Comparison of ENCODE assay signal across 1 cellular context in the genomic region with DNA sequence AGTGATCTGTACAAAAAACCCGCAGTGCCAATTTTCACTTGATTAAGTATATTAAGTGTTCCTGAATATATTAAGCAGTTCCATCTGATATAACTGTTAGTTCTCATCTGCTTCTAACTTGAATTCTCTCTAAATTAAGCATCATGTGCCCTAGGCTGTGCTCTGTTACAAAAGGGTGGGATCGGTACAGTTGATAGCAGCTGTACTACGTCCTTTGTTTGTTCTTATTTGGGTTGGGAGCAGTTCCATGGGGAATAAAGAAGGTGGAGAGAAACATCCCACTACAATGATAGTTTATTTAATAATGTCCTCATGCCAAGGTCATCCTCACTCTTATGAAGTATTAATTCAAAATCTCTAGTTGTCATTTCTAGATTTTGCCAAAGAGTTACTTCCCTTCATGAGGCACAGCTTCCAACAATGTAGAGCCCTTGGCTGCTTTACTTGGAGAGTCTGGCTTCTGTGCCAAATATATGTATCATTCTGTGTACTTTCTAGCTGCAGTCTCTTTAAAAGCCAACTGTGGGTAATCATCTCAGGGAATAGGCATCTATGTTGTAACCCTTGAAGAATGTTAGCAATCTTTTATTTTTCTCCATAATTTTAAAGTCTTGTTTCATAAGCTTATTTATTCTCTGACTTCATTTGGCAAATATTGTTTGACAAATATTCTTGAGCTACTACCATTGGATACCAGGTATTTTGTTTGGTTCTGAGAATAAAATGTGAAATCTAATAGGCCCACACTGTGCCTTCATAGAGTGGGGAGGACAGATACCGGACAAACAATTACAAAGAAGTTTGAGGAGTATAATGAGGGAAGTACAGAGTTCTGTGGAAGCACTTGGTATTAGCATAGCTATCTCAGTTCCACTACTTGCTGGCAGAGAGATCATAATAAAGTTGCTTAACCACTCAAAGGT.
TF ChIP-seq lines count a peak whose summit lies in the region.

No MANE protein-coding gene starts in this region.

TF ChIP-seq in IMR-90, 13 proteins besides CTCF, POLR2A, EP300 and RAD21 (continued from another document):
- TF ChIP-seq, protein P1, sequence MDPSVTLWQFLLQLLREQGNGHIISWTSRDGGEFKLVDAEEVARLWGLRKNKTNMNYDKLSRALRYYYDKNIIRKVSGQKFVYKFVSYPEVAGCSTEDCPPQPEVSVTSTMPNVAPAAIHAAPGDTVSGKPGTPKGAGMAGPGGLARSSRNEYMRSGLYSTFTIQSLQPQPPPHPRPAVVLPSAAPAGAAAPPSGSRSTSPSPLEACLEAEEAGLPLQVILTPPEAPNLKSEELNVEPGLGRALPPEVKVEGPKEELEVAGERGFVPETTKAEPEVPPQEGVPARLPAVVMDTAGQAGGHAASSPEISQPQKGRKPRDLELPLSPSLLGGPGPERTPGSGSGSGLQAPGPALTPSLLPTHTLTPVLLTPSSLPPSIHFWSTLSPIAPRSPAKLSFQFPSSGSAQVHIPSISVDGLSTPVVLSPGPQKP (IDR thresholded peaks at IDR 0.05; ENCODE audit: borderline replicate concordance, low read depth, low read length): no peak
- TF ChIP-seq CEBPB (IDR thresholded peaks at IDR 0.05; ENCODE audit: low read depth, low read length) (peak; percentile 87), BHLHE40 (IDR thresholded peaks at IDR 0.05; ENCODE audit: low read depth, low read length) (no peak), SMC3 (IDR thresholded peaks at IDR 0.05; ENCODE audit: low read depth, low read length) (peak; percentile 3; the same call in 1 of the 2 replicates), RFX5 (IDR thresholded peaks at IDR 0.05; ENCODE audit: low read depth, low read length) (no peak), MXI1 (IDR thresholded peaks at IDR 0.05; ENCODE audit: borderline replicate concordance, low read depth, low read length) (no peak), CHD1 (IDR thresholded peaks at IDR 0.05; ENCODE audit: low read depth, low read length) (no peak), RCOR1 (IDR thresholded peaks at IDR 0.05; ENCODE audit: insufficient replicate concordance, low read length) (no peak)
- TF ChIP-seq, protein P2, sequence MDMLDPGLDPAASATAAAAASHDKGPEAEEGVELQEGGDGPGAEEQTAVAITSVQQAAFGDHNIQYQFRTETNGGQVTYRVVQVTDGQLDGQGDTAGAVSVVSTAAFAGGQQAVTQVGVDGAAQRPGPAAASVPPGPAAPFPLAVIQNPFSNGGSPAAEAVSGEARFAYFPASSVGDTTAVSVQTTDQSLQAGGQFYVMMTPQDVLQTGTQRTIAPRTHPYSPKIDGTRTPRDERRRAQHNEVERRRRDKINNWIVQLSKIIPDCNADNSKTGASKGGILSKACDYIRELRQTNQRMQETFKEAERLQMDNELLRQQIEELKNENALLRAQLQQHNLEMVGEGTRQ (IDR thresholded peaks at IDR 0.05; ENCODE audit: low read depth, low read length): no peak
